ENCODE assay signal across 2 cellular contexts in the genomic region with DNA sequence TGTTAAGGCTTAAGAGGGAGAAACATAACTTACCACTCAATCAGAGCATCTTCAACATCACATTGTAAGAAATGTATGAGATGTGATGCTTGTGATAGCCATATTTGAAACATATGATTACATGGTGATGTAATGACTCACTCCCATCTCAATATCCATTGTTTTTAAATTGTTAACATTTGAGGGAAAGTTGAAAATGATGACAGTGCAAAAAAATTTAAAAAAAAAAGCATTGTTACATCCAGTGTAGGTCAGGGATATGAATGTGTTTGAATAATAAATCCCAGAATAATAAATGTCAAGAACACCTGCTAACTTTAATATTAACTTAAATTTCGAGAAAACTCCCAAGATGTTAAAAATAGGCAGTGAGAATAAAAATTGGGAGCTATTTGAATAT.
A peak's percentile ranks its signal among the peaks of the same experiment; 100 is the strongest.
TF ChIP-seq lines count a peak whose summit lies in the region.

No MANE protein-coding gene starts in this region.

TF ChIP-seq in HepG2, 621 proteins besides CTCF, POLR2A, EP300 and RAD21 (continues in another document):
- no peak for TF ChIP-seq ZNF207 (IDR thresholded peaks at IDR 0.05; ENCODE audit: borderline replicate concordance)
- TF ChIP-seq, protein P1, sequence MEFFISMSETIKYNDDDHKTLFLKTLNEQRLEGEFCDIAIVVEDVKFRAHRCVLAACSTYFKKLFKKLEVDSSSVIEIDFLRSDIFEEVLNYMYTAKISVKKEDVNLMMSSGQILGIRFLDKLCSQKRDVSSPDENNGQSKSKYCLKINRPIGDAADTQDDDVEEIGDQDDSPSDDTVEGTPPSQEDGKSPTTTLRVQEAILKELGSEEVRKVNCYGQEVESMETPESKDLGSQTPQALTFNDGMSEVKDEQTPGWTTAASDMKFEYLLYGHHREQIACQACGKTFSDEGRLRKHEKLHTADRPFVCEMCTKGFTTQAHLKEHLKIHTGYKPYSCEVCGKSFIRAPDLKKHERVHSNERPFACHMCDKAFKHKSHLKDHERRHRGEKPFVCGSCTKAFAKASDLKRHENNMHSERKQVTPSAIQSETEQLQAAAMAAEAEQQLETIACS (CRISPR knock-in tag; IDR thresholded peaks at IDR 0.05), result no peak
- TF ChIP-seq, protein P2, sequence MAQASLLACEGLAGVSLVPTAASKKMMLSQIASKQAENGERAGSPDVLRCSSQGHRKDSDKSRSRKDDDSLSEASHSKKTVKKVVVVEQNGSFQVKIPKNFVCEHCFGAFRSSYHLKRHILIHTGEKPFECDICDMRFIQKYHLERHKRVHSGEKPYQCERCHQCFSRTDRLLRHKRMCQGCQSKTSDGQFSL (CRISPR knock-in tag; IDR thresholded peaks at IDR 0.05), result no peak
- peak; percentile 96 for TF ChIP-seq MAFF (IDR thresholded peaks at IDR 0.05; ENCODE audit: low read depth, low read length)
- no peak for TF ChIP-seq ZNF468 (CRISPR knock-in tag; IDR thresholded peaks at IDR 0.05)
- TF ChIP-seq ZNF317 (CRISPR knock-in tag; IDR thresholded peaks at IDR 0.05), result no peak
- TF ChIP-seq, protein P3, sequence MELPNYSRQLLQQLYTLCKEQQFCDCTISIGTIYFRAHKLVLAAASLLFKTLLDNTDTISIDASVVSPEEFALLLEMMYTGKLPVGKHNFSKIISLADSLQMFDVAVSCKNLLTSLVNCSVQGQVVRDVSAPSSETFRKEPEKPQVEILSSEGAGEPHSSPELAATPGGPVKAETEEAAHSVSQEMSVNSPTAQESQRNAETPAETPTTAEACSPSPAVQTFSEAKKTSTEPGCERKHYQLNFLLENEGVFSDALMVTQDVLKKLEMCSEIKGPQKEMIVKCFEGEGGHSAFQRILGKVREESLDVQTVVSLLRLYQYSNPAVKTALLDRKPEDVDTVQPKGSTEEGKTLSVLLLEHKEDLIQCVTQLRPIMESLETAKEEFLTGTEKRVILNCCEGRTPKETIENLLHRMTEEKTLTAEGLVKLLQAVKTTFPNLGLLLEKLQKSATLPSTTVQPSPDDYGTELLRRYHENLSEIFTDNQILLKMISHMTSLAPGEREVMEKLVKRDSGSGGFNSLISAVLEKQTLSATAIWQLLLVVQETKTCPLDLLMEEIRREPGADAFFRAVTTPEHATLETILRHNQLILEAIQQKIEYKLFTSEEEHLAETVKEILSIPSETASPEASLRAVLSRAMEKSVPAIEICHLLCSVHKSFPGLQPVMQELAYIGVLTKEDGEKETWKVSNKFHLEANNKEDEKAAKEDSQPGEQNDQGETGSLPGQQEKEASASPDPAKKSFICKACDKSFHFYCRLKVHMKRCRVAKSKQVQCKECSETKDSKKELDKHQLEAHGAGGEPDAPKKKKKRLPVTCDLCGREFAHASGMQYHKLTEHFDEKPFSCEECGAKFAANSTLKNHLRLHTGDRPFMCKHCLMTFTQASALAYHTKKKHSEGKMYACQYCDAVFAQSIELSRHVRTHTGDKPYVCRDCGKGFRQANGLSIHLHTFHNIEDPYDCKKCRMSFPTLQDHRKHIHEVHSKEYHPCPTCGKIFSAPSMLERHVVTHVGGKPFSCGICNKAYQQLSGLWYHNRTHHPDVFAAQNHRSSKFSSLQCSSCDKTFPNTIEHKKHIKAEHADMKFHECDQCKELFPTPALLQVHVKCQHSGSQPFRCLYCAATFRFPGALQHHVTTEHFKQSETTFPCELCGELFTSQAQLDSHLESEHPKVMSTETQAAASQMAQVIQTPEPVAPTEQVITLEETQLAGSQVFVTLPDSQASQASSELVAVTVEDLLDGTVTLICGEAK (IDR thresholded peaks at IDR 0.05), result no peak
- TF ChIP-seq, protein P3 (CRISPR knock-in tag; IDR thresholded peaks at IDR 0.05), result no peak
- peak; percentile 94 to 97 for TF ChIP-seq MAFK (conservative IDR thresholded peaks at IDR 0.05 in 1 of 2, IDR thresholded peaks at IDR 0.05 in 1 of 2; ENCODE audit: low read length in 2 of 2)
- TF ChIP-seq, protein P4, sequence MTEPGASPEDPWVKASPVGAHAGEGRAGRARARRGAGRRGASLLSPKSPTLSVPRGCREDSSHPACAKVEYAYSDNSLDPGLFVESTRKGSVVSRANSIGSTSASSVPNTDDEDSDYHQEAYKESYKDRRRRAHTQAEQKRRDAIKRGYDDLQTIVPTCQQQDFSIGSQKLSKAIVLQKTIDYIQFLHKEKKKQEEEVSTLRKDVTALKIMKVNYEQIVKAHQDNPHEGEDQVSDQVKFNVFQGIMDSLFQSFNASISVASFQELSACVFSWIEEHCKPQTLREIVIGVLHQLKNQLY (CRISPR knock-in tag; IDR thresholded peaks at IDR 0.05), result no peak

TF ChIP-seq in endothelial cell of umbilical vein, 7 proteins besides CTCF, POLR2A, EP300 and RAD21:
- TF ChIP-seq POLR2AphosphoS5 (IDR thresholded peaks at IDR 0.05; ENCODE audit: insufficient read depth, low read depth, low read length) (no peak), JUN (IDR thresholded peaks at IDR 0.05; ENCODE audit: borderline replicate concordance, insufficient read depth, insufficient read length, low read depth) (peak; percentile 42), FOS (IDR thresholded peaks at IDR 0.05; ENCODE audit: borderline replicate concordance, insufficient read depth, low read length) (peak; percentile 21), MYC (IDR thresholded peaks at IDR 0.05; ENCODE audit: low read depth, low read length) (no peak), EZH2 (IDR thresholded peaks at IDR 0.05; ENCODE audit: borderline replicate concordance, low read depth, low read length, severe bottlenecking) (no peak), GATA2 (IDR thresholded peaks at IDR 0.05; ENCODE audit: insufficient read depth, insufficient read length, low read depth, low read length) (no peak)
- TF ChIP-seq, protein P5, sequence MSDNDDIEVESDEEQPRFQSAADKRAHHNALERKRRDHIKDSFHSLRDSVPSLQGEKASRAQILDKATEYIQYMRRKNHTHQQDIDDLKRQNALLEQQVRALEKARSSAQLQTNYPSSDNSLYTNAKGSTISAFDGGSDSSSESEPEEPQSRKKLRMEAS (IDR thresholded peaks at IDR 0.05; ENCODE audit: insufficient read depth, insufficient read length), result no peak
